ENCODE assay signal across 1 cellular context in genomic region chr15:60592386-60593339, GRCh38.
A peak's percentile ranks its signal among the peaks of the same experiment; 100 is the strongest.
TF ChIP-seq lines count a peak whose summit lies in the region.

No MANE protein-coding gene starts in this region.

TF ChIP-seq in H1, 55 proteins besides CTCF, POLR2A, EP300 and RAD21 (continued from another document):
- TF ChIP-seq CHD7 (IDR thresholded peaks at IDR 0.05; ENCODE audit: insufficient replicate concordance, low read length) (no peak), USF2 (IDR thresholded peaks at IDR 0.05; ENCODE audit: low read length) (peak; percentile 76), MAX (IDR thresholded peaks at IDR 0.05) (peak; percentile 76), BCL11A (IDR thresholded peaks at IDR 0.05; ENCODE audit: low read depth in 2 of 2, low read length in 2 of 2) (no peak), EGR1 (IDR thresholded peaks at IDR 0.05; ENCODE audit: borderline replicate concordance, low read depth, low read length) (peak; percentile 10; the same call in 1 of the 2 replicates), SIX5 (IDR thresholded peaks at IDR 0.05; ENCODE audit: low read depth, low read length) (no peak), ZNF274 (IDR thresholded peaks at IDR 0.05; ENCODE audit: borderline replicate concordance, extremely low read depth, low read length) (no peak), ASH2L (IDR thresholded peaks at IDR 0.05; ENCODE audit: low read length) (peak; percentile 78), SP1 (IDR thresholded peaks at IDR 0.05; ENCODE audit: low read depth, low read length) (no peak), RBBP5 (IDR thresholded peaks at IDR 0.05; ENCODE audit: borderline replicate concordance, low read depth, low read length) (no peak; the same call in 1 of the 2 replicates), SP4 (IDR thresholded peaks at IDR 0.05; ENCODE audit: low read length) (no peak), SUZ12 (IDR thresholded peaks at IDR 0.05; ENCODE audit: low read length) (no peak), JUND (IDR thresholded peaks at IDR 0.05; ENCODE audit: low read length) (no peak), SRF (IDR thresholded peaks at IDR 0.05; ENCODE audit: low read depth, low read length) (no peak), NRF1 (IDR thresholded peaks at IDR 0.05; ENCODE audit: low read depth, low read length) (no peak), BRCA1 (IDR thresholded peaks at IDR 0.05; ENCODE audit: low read depth, low read length) (no peak), POLR2AphosphoS5 (IDR thresholded peaks at IDR 0.05; ENCODE audit: low read depth, low read length) (no peak), TAF7 (optimal IDR thresholded peaks at IDR 0.05; ENCODE audit: borderline replicate concordance, low read depth, low read length) (no peak), CTBP2 (IDR thresholded peaks at IDR 0.05; ENCODE audit: borderline replicate concordance, insufficient read depth, insufficient read length, low read length) (no peak), CBX5 (IDR thresholded peaks at IDR 0.05; ENCODE audit: low read depth, low read length) (no peak), GABPA (IDR thresholded peaks at IDR 0.05; ENCODE audit: borderline replicate concordance, insufficient read depth, low read length) (no peak), RXRA (IDR thresholded peaks at IDR 0.05; ENCODE audit: insufficient read depth, low read depth, low read length) (no peak), TCF12 (IDR thresholded peaks at IDR 0.05; ENCODE audit: low read depth, low read length) (peak; percentile 37; the same call in 1 of the 2 replicates), CREB1 (IDR thresholded peaks at IDR 0.05) (peak; percentile 55; the same call in 1 of the 2 replicates), GTF2F1 (IDR thresholded peaks at IDR 0.05; ENCODE audit: borderline replicate concordance, low read depth, low read length) (no peak), TBP (IDR thresholded peaks at IDR 0.05; ENCODE audit: low read depth, low read length) (peak; percentile 61; the same call in 1 of the 2 replicates), SAP30 (IDR thresholded peaks at IDR 0.05; ENCODE audit: insufficient read depth, insufficient replicate concordance, low read length) (no peak), NANOG (IDR thresholded peaks at IDR 0.05; ENCODE audit: insufficient read depth, low read depth, low read length, poor library complexity, severe bottlenecking) (no peak), RFX5 (IDR thresholded peaks at IDR 0.05; ENCODE audit: borderline replicate concordance, low read depth, low read length) (no peak), POU5F1 (IDR thresholded peaks at IDR 0.05; ENCODE audit: low read depth, low read length) (no peak), CHD2 (IDR thresholded peaks at IDR 0.05; ENCODE audit: low read length) (no peak), TAF1 (IDR thresholded peaks at IDR 0.05; ENCODE audit: low read depth, low read length) (peak; percentile 69), CBX8 (IDR thresholded peaks at IDR 0.05; ENCODE audit: borderline replicate concordance, low read depth, low read length) (no peak), ATF3 (IDR thresholded peaks at IDR 0.05; ENCODE audit: insufficient read depth, low read depth, low read length) (no peak), HDAC6 (IDR thresholded peaks at IDR 0.05; ENCODE audit: low read depth, low read length) (no peak), JUN (IDR thresholded peaks at IDR 0.05; ENCODE audit: low read depth, low read length) (no peak), RNF2 (IDR thresholded peaks at IDR 0.05; ENCODE audit: borderline replicate concordance, low read depth, low read length, missing control alignments, poor library complexity, severe bottlenecking) (no peak), EZH2 (IDR thresholded peaks at IDR 0.05; ENCODE audit: low read depth, low read length, severe bottlenecking) (no peak), CHD1 (IDR thresholded peaks at IDR 0.05; ENCODE audit: low read depth, low read length) (no peak), CEBPB (IDR thresholded peaks at IDR 0.05; ENCODE audit: low read depth, low read length) (no peak), YY1 (IDR thresholded peaks at IDR 0.05; ENCODE audit: low read depth, low read length) (no peak), KDM1A (IDR thresholded peaks at IDR 0.05; ENCODE audit: borderline replicate concordance, low read length) (no peak; the same call in 1 of the 2 replicates), SIRT6 (IDR thresholded peaks at IDR 0.05; ENCODE audit: low read length) (no peak), PHF8 (conservative IDR thresholded peaks at IDR 0.05; ENCODE audit: low read depth, low read length) (peak; percentile 60; the same call in 1 of the 2 replicates), MAFK (IDR thresholded peaks at IDR 0.05; ENCODE audit: low read depth, low read length) (no peak), SP2 (IDR thresholded peaks at IDR 0.05; ENCODE audit: low read length) (no peak), KDM4A (IDR thresholded peaks at IDR 0.05; ENCODE audit: low read depth, low read length, severe bottlenecking) (peak; percentile 90), HDAC2 (IDR thresholded peaks at IDR 0.05; ENCODE audit: borderline replicate concordance in 1 of 2, low read depth in 2 of 2, low read length in 2 of 2) (peak in 1 of 2 experiments; percentile 88; a peak in 2 of 4 replicates), TEAD4 (IDR thresholded peaks at IDR 0.05; ENCODE audit: low read depth, low read length) (no peak), KDM5A (IDR thresholded peaks at IDR 0.05; ENCODE audit: low read length) (no peak), ATF2 (IDR thresholded peaks at IDR 0.05; ENCODE audit: low read length) (no peak)
TF ChIP-seq in H1: peak in this region for 13.
